Comparison of ENCODE assay signal across 9 cellular contexts in the genomic region with DNA sequence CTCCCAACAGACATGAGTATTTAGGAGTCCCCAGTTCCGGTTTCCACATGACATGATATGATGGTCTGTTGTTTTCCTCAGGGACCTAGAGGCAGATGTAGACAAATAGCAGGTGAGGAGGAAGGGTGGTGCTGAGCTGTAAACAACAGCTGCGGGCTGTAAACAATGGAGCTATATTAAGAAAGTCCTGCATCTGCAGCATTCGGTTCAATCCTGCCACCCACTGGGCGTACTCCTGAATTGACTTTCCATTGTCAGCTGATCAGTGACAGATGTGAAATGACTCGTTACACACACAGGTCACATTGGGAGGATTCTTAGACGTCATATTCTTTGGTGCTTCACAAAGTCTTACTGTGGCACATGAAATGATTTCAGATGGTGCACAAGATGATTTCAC. TPM values are rescaled to one million over a fixed set of nuclear protein-coding genes. Genes with fewer than 3 reads are reported as not detected.
DNase-seq lines count a peak whose midpoint lies in the region; ATAC-seq and TF ChIP-seq lines count a peak whose summit lies in the region.
"Had no signal": no experiment of that assay in that cellular context is flagged by ENCODE, and none has a peak within 500 bp of the region (broad histone marks: within the 10 kb centered on the region; RNA-seq: fewer than 3 reads in every experiment).

No MANE protein-coding gene starts in this region.

- H3K9me3 Mint-ChIP-seq in activated T-helper 1 cell treated with anti-CD3 and anti-CD28 coated beads, Interleukin-12 subunit alpha, Interleukin-12 subunit beta, Interleukin-2, Interleukin-4 antibody, amounts not matched to agents 30 ng/mL and 10 ng/mL and 1 ng/mL, durations not matched to agents 14 hours and 24 hours and 36 hours = no peaks in the 10 kb centered on the region
- H3K9me3 Mint-ChIP-seq: T-cell had no signal

- peaks cover 15% of the 10 kb centered on the region for H3K27me3 Mint-ChIP-seq in activated T-helper 1 cell treated with anti-CD3 and anti-CD28 coated beads, Interleukin-12 subunit alpha, Interleukin-12 subunit beta, Interleukin-2, Interleukin-4 antibody, amounts not matched to agents 30 ng/mL and 10 ng/mL and 1 ng/mL, durations not matched to agents 14 hours and 24 hours and 36 hours (ENCODE audit: insufficient read depth)

- peak; percentile 98 for ATAC-seq in GM18511 (IDR thresholded peaks at IDR 0.05; ENCODE audit: unreplicated experiment)
- ATAC-seq in HG02840 (IDR thresholded peaks at IDR 0.05; ENCODE audit: low FRiP score, unreplicated experiment) = peak; percentile 99
- ATAC-seq: T-cell had no signal

- no peak overlapping the region for H3K4me3 Mint-ChIP-seq in activated T-helper 1 cell treated with anti-CD3 and anti-CD28 coated beads, Interleukin-12 subunit alpha, Interleukin-12 subunit beta, Interleukin-2, Interleukin-4 antibody, amounts not matched to agents 30 ng/mL and 10 ng/mL and 1 ng/mL, durations not matched to agents 14 hours and 24 hours and 36 hours
- H3K4me3 Mint-ChIP-seq: T-cell had no signal

- DNase-seq in NB4 (ENCODE audit: low read depth) (peak; percentile 32), inferior parietal cortex (ENCODE audit: extremely low spot score) (peak; percentile 42), transverse colon (peak; percentile 51), T-helper 9 cell (no peak)
- peak; percentile 40 for DNase-seq in activated T-helper 1 cell treated with anti-CD3 and anti-CD28 coated beads, Interleukin-12 subunit alpha, Interleukin-12 subunit beta, Interleukin-2, Interleukin-4 antibody, amounts not matched to agents 30 ng/mL and 10 ng/mL and 1 ng/mL, durations not matched to agents 14 hours and 24 hours and 36 hours (ENCODE audit: low spot score)

- H3K9me3 ChIP-seq in BLaER1 treated with 17β-estradiol and CSF1 and Interleukin-3, amounts not matched to agents 10 nM and 100 nM (replicated peaks in 1 of 11) = peaks cover 0 to 9% (median 0%) of the 10 kb centered on the region in 11 experiments; a peak in 3 of 22 replicates
- H3K9me3 ChIP-seq in transverse colon = no peaks in the 10 kb centered on the region

- H3K4me2 ChIP-seq in BLaER1 treated with 17β-estradiol and CSF1 and Interleukin-3, amounts not matched to agents 10 nM and 100 nM = peak overlapping the region; percentile 38 to 90 (median 62); a peak in 21 of 22 replicates

- in situ Hi-C loops in transverse colon (cut with MboI; ENCODE audit: low pct_ligation_motif_present in 1 of 4, low pct_unique_long_range_greater_than_20kb in 1 of 4, low sequenced_read_pairs in 3 of 4) = no loop called here

- no peaks in the 10 kb centered on the region for H3K36me3 ChIP-seq in BLaER1 treated with 17β-estradiol and CSF1 and Interleukin-3, amounts not matched to agents 10 nM and 100 nM
- no peaks in the 10 kb centered on the region for H3K36me3 ChIP-seq in transverse colon

- no peak overlapping the region for H3K27ac Mint-ChIP-seq in activated T-helper 1 cell treated with anti-CD3 and anti-CD28 coated beads, Interleukin-12 subunit alpha, Interleukin-12 subunit beta, Interleukin-2, Interleukin-4 antibody, amounts not matched to agents 30 ng/mL and 10 ng/mL and 1 ng/mL, durations not matched to agents 14 hours and 24 hours and 36 hours
- H3K27ac Mint-ChIP-seq: T-cell had no signal

- peak overlapping the region in 3 of 11 experiments; percentile 16 to 46 (median 44); a peak in 4 of 22 replicates for H3K9ac ChIP-seq in BLaER1 treated with 17β-estradiol and CSF1 and Interleukin-3, amounts not matched to agents 10 nM and 100 nM

- H3K4me1 ChIP-seq in BLaER1 treated with 17β-estradiol and CSF1 and Interleukin-3, amounts not matched to agents 10 nM and 100 nM = peaks cover 22 to 57% (median 49%) of the 10 kb centered on the region in 10 experiments
- H3K4me1 ChIP-seq in transverse colon = peaks cover 0 to 5% (median 0%) of the 10 kb centered on the region in 4 donors

- no peaks in the 10 kb centered on the region for H4K20me1 ChIP-seq in BLaER1 treated with 17β-estradiol and CSF1 and Interleukin-3, amounts not matched to agents 10 nM and 100 nM

- intact Hi-C loops in activated T-helper 1 cell treated with anti-CD3 and anti-CD28 coated beads, Interleukin-12 subunit alpha, Interleukin-12 subunit beta, Interleukin-2, Interleukin-4 antibody, amounts not matched to agents 30 ng/mL and 10 ng/mL and 1 ng/mL, durations not matched to agents 14 hours and 24 hours and 36 hours (cut with micrococcal nuclease) = loop anchor here (1.0 kb wide), 1 partner anchor 31 kb away; the partner anchor contains the start of gene TRAF6
- intact Hi-C loops in transverse colon (cut with DNase I; ENCODE audit: low total_unique reads) = no loop called here

- peak overlapping the region in 8 of 11 experiments; percentile 3 to 76 (median 56); a peak in 13 of 22 replicates for H3K27ac ChIP-seq in BLaER1 treated with 17β-estradiol and CSF1 and Interleukin-3, amounts not matched to agents 10 nM and 100 nM
- no peak overlapping the region for H3K27ac ChIP-seq in transverse colon

- no peak overlapping the region for H3K4me3 ChIP-seq in BLaER1 treated with 17β-estradiol and CSF1 and Interleukin-3, amounts not matched to agents 10 nM and 100 nM
- H3K4me3 ChIP-seq in NB4 (ENCODE audit: low read depth, low read length) (no peak overlapping the region), transverse colon (no peak overlapping the region)

- peaks cover 7% of the 10 kb centered on the region for H3K4me1 Mint-ChIP-seq in activated T-helper 1 cell treated with anti-CD3 and anti-CD28 coated beads, Interleukin-12 subunit alpha, Interleukin-12 subunit beta, Interleukin-2, Interleukin-4 antibody, amounts not matched to agents 30 ng/mL and 10 ng/mL and 1 ng/mL, durations not matched to agents 14 hours and 24 hours and 36 hours (ENCODE audit: low read depth)

- H3K27me3 ChIP-seq in BLaER1 treated with 17β-estradiol and CSF1 and Interleukin-3, amounts not matched to agents 10 nM and 100 nM = no peaks in the 10 kb centered on the region
- H3K27me3 ChIP-seq in transverse colon = no peaks in the 10 kb centered on the region

- 19 to 80% methylated on average over 1 to 6 of the region's 6 CpGs for WGBS in transverse colon (ENCODE audit: low coverage in 1 of 2), 2 donors

- peak; percentile 25 for TF ChIP-seq CTCF in NB4 (IDR thresholded peaks at IDR 0.05; ENCODE audit: low read depth, low read length)
- TF ChIP-seq CTCF in transverse colon (IDR thresholded peaks at IDR 0.05) = peak in 4 of 5 experiments; percentile 28 to 35 (median 32)

- H3K36me3 Mint-ChIP-seq in activated T-helper 1 cell treated with anti-CD3 and anti-CD28 coated beads, Interleukin-12 subunit alpha, Interleukin-12 subunit beta, Interleukin-2, Interleukin-4 antibody, amounts not matched to agents 30 ng/mL and 10 ng/mL and 1 ng/mL, durations not matched to agents 14 hours and 24 hours and 36 hours (ENCODE audit: low read depth) = no peaks in the 10 kb centered on the region
- H3K36me3 Mint-ChIP-seq: T-cell had no signal

- TF ChIP-seq POLR2A in NB4 (IDR thresholded peaks at IDR 0.05; ENCODE audit: extremely low read depth, insufficient read length) (no peak), transverse colon (IDR thresholded peaks at IDR 0.05) (no peak)

- no peak for TF ChIP-seq EP300 in transverse colon (IDR thresholded peaks at IDR 0.05; ENCODE audit: low read depth)

RNA-seq across cellular contexts. Expression of gene RAG1, which starts 26.8 kb away (rescaled TPM):
- total RNA-seq in activated T-helper 1 cell treated with anti-CD3 and anti-CD28 coated beads, Interleukin-12 subunit alpha, Interleukin-12 subunit beta, Interleukin-2, Interleukin-4 antibody, amounts not matched to agents 30 ng/mL and 10 ng/mL and 1 ng/mL, durations not matched to agents 14 hours and 24 hours and 36 hours = 0.70 TPM in 1 of 2 replicates, not detected in the other
- 1 to 10 TPM in 3 of 4 donors, under 1 TPM in 1; 0.60 to 3.2 (median 1.5) TPM for total RNA-seq in transverse colon

RNA-seq across cellular contexts. Expression of gene TRAF6, which starts 30.9 kb away (rescaled TPM):
- total RNA-seq in activated T-helper 1 cell treated with anti-CD3 and anti-CD28 coated beads, Interleukin-12 subunit alpha, Interleukin-12 subunit beta, Interleukin-2, Interleukin-4 antibody, amounts not matched to agents 30 ng/mL and 10 ng/mL and 1 ng/mL, durations not matched to agents 14 hours and 24 hours and 36 hours = 10.5 and 11.1 TPM in 2 replicates
- total RNA-seq in transverse colon = 10 to 100 TPM in 2 of 4 donors, 1 to 10 TPM in 1, under 1 TPM in 1; 0.80 to 16.4 (median 10.4) TPM

RNA-seq across cellular contexts. Expression of gene IFTAP, which starts 53.3 kb away (rescaled TPM):
- total RNA-seq in activated T-helper 1 cell treated with anti-CD3 and anti-CD28 coated beads, Interleukin-12 subunit alpha, Interleukin-12 subunit beta, Interleukin-2, Interleukin-4 antibody, amounts not matched to agents 30 ng/mL and 10 ng/mL and 1 ng/mL, durations not matched to agents 14 hours and 24 hours and 36 hours = 0.99 and 1.9 TPM in 2 replicates
- 10 to 100 TPM; 11.5 to 76.3 (median 16.0) TPM for total RNA-seq in transverse colon

RNA-seq across cellular contexts. Expression of gene RAG2, which starts 57.0 kb away (rescaled TPM):
- not detected in 2 replicates for total RNA-seq in activated T-helper 1 cell treated with anti-CD3 and anti-CD28 coated beads, Interleukin-12 subunit alpha, Interleukin-12 subunit beta, Interleukin-2, Interleukin-4 antibody, amounts not matched to agents 30 ng/mL and 10 ng/mL and 1 ng/mL, durations not matched to agents 14 hours and 24 hours and 36 hours
- not detected for total RNA-seq in transverse colon
- total RNA-seq: T-cell had no signal

Comparison
In these comparisons a context has a peak if more than half of its experiments do, and no peak if none do; other contexts are left out.
1. H3K27ac ChIP-seq: peak in BLaER1 treated with 17β-estradiol and CSF1 and Interleukin-3, amounts not matched to agents 10 nM and 100 nM (8 of 11); none in transverse colon (0 of 4).